In genomic region chr2:120675460-120676130, GRCh38 we compare ENCODE assay signal across 8 cellular contexts.
DNase-seq lines count a peak whose midpoint lies in the region; ATAC-seq and TF ChIP-seq lines count a peak whose summit lies in the region.

No MANE protein-coding gene starts in this region.

- H3K9me3 ChIP-seq in GM23248 (ENCODE audit: low read depth), result no peaks in the 10 kb centered on the region
- H3K9me3 ChIP-seq in OCI-LY1 (ENCODE audit: low read length), result no peaks in the 10 kb centered on the region

- DNase-seq in AG08396 (ENCODE audit: low spot score), result peak; percentile 84
- peak; percentile 77 for DNase-seq in GM23248
- DNase-seq in activated gamma-delta T cell treated with anti-CD3 and anti-CD28 coated beads, Interleukin-2, amount 50 U/mL, for 16 hours (ENCODE audit: low read depth), result peak; percentile 11
- peak; percentile 70 for DNase-seq in Right ventricle myocardium superior
- no peak for DNase-seq in retinal pigment epithelial cell (ENCODE audit: low read depth)
- no peak for DNase-seq in NCI-H2029 treated with DMSO at 0.1 percent for 48 hours (lab: John Stamatoyannopoulos, UW)
- no peak for DNase-seq in NCI-H2107 (lab: John Stamatoyannopoulos, UW)

- ATAC-seq in Right ventricle myocardium superior (ENCODE audit: poor library complexity), result peak; percentile 62

- WGBS in GM23248 (ENCODE audit: low coverage in 1 of 2, low lambda C conversion rate in 2 of 2, missing lambda C conversion rate in 2 of 2), 2 experiments, result 33 to 43% methylated on average over 21 to 26 of the region's 26 CpGs

- H3F3A ChIP-seq in GM23248 (ENCODE audit: insufficient read depth), result peaks cover 13% of the 10 kb centered on the region
- no peaks in the 10 kb centered on the region for H3F3A ChIP-seq in OCI-LY1 (ENCODE audit: insufficient read depth, low read length)

- TF ChIP-seq CTCF in OCI-LY1 (IDR thresholded peaks at IDR 0.05; ENCODE audit: low read length), result peak; percentile 75
- TF ChIP-seq CTCF in retinal pigment epithelial cell (conservative IDR thresholded peaks at IDR 0.05; ENCODE audit: low read depth, low read length), result peak; percentile 70

- H3K79me2 ChIP-seq in GM23248 (ENCODE audit: insufficient read depth), result no peaks in the 10 kb centered on the region
- H3K79me2 ChIP-seq in OCI-LY1 (ENCODE audit: insufficient read depth, low read length), result no peaks in the 10 kb centered on the region

- H3K9me2 ChIP-seq in GM23248 (ENCODE audit: insufficient read depth), result no peaks in the 10 kb centered on the region
- H3K9me2 ChIP-seq in OCI-LY1 (ENCODE audit: low read depth, low read length), result no peaks in the 10 kb centered on the region

- no peak overlapping the region for H3K4me2 ChIP-seq in GM23248 (ENCODE audit: unreplicated experiment)
- H3K4me2 ChIP-seq in OCI-LY1 (ENCODE audit: low read length), result no peak overlapping the region

- H4K20me1 ChIP-seq in GM23248 (ENCODE audit: insufficient read depth) (no peaks in the 10 kb centered on the region), OCI-LY1 (ENCODE audit: insufficient read depth, low read length) (no peaks in the 10 kb centered on the region)

- no peak overlapping the region for H3K9ac ChIP-seq in GM23248
- no peak overlapping the region for H3K9ac ChIP-seq in OCI-LY1 (ENCODE audit: low read length)

- H3K27ac ChIP-seq in GM23248, result no peak overlapping the region
- no peak overlapping the region for H3K27ac ChIP-seq in OCI-LY1 (ENCODE audit: low read depth, low read length, poor library complexity, severe bottlenecking)

- intact Hi-C loops in Right ventricle myocardium superior (cut with DNase I), result loop anchor here (10.0 kb wide), 1 partner anchor 971 kb away; no protein-coding TSS in a partner anchor

- H3K4me3 ChIP-seq in GM23248 (no peak overlapping the region), OCI-LY1 (ENCODE audit: low read depth, low read length, poor library complexity, severe bottlenecking) (no peak overlapping the region), retinal pigment epithelial cell (ENCODE audit: low read length) (no peak overlapping the region)

- H2AFZ ChIP-seq in GM23248 (no peak overlapping the region), OCI-LY1 (ENCODE audit: low read length) (no peak overlapping the region)

- H3K27me3 ChIP-seq in GM23248 (replicated peaks; ENCODE audit: insufficient read depth), result no peaks in the 10 kb centered on the region
- no peaks in the 10 kb centered on the region for H3K27me3 ChIP-seq in OCI-LY1 (ENCODE audit: insufficient read depth, low read length)

- peaks cover 7% of the 10 kb centered on the region for H3K4me1 ChIP-seq in GM23248 (ENCODE audit: insufficient read depth)
- no peaks in the 10 kb centered on the region for H3K4me1 ChIP-seq in OCI-LY1 (ENCODE audit: insufficient read depth, low read length, severe bottlenecking)

- no peaks in the 10 kb centered on the region for H3K36me3 ChIP-seq in GM23248 (ENCODE audit: low read depth)
- H3K36me3 ChIP-seq in OCI-LY1 (ENCODE audit: insufficient read depth, low read length), result no peaks in the 10 kb centered on the region

- in situ Hi-C loops in GM23248 (cut with MboI), result loop anchor here (5.0 to 25.0 kb wide), 2 partner anchors 333 to 687 kb away; no protein-coding TSS in a partner anchor

Comparison
In these comparisons a context has a peak if more than half of its experiments do, and no peak if none do; other contexts are left out.
1. DNase-seq: peak in AG08396 (single experiment), GM23248 (single experiment), activated gamma-delta T cell treated with anti-CD3 and anti-CD28 coated beads, Interleukin-2, amount 50 U/mL, for 16 hours (single experiment) and Right ventricle myocardium superior (single experiment); none in retinal pigment epithelial cell (single experiment), NCI-H2029 treated with DMSO at 0.1 percent for 48 hours (single experiment) and NCI-H2107 (single experiment).